Comparison of ENCODE assay signal across 1 cellular context in genomic region chr16:10859650-10860049, GRCh38.
TF ChIP-seq lines count a peak whose summit lies in the region.

No MANE protein-coding gene starts in this region.

TF ChIP-seq in H1, 55 proteins besides CTCF, POLR2A, EP300 and RAD21:
- TF ChIP-seq ATF2 (IDR thresholded peaks at IDR 0.05; ENCODE audit: low read length) (no peak), YY1 (IDR thresholded peaks at IDR 0.05; ENCODE audit: low read depth, low read length) (no peak), EGR1 (IDR thresholded peaks at IDR 0.05; ENCODE audit: borderline replicate concordance, low read depth, low read length) (no peak), E2F6 (IDR thresholded peaks at IDR 0.05) (no peak), SAP30 (IDR thresholded peaks at IDR 0.05; ENCODE audit: insufficient read depth, insufficient replicate concordance, low read length) (no peak), HDAC2 (IDR thresholded peaks at IDR 0.05; ENCODE audit: borderline replicate concordance in 1 of 2, low read depth in 2 of 2, low read length in 2 of 2) (no peak), SP4 (IDR thresholded peaks at IDR 0.05; ENCODE audit: low read length) (no peak), ZNF274 (IDR thresholded peaks at IDR 0.05; ENCODE audit: borderline replicate concordance, extremely low read depth, low read length) (no peak), POU5F1 (IDR thresholded peaks at IDR 0.05; ENCODE audit: low read depth, low read length) (no peak), USF2 (IDR thresholded peaks at IDR 0.05; ENCODE audit: low read length) (no peak)
